13 cellular contexts compared by ENCODE assay signal in the genomic region with DNA sequence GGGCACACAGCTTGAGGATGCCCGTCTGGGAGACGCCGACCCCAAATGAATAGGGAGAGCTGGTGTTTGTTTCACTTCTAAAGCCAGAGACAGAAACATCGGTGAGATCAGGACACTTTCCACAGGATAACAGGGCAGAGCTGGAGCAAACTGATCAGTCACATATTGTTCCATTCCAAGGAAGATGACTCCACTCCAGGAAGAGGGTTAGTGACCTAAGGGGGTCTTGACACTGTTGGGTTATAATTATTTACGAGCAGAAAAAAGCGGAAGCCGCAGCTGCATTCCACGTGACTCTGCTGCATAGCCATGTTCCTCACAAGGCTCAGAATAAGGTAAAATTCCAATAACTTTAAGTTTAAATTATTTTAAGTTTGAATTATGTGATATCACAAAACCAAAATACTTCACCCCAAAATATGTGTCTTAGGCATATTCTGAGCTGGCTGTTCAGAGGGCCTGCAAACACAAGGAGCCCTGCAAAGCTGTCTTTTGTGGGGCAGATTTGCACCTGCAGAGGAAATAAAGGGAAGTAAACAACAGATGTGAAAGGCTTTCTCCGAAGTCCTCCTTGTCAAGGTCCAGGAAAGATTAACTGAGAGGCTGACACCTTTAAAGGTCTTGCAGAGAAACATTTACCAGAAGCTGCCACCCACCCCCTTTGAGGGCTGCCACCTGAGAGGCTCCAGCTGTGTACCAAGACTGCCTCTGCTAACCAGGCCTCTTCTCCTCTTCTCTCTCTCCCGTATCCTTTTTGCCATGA.
DNase-seq lines count a peak whose midpoint lies in the region; ATAC-seq and TF ChIP-seq lines count a peak whose summit lies in the region.
"Had no signal": no experiment of that assay in that cellular context is flagged by ENCODE, and none has a peak within 500 bp of the region (broad histone marks: within the 10 kb centered on the region; RNA-seq: fewer than 3 reads in every experiment).

No MANE protein-coding gene starts in this region.

- TF ChIP-seq CTCF in CD4-positive, alpha-beta T cell (IDR thresholded peaks at IDR 0.05), result no peak
- no peak for TF ChIP-seq CTCF in GM23338 (conservative IDR thresholded peaks at IDR 0.05; ENCODE audit: low read depth in 2 of 2)
- no peak for TF ChIP-seq CTCF in SU-DHL-6 (IDR thresholded peaks at IDR 0.05; ENCODE audit: insufficient read depth, low read length, poor library complexity, severe bottlenecking)
- no peak for TF ChIP-seq CTCF in mucosa of descending colon (IDR thresholded peaks at IDR 0.05)
- TF ChIP-seq CTCF in heart left ventricle (IDR thresholded peaks at IDR 0.05), result no peak

- H3K4me1 ChIP-seq in GM23338 (ENCODE audit: insufficient read depth), result peaks cover 38% of the 10 kb centered on the region
- H3K4me1 ChIP-seq in mucosa of descending colon (ENCODE audit: low read depth), result no peaks in the 10 kb centered on the region
- H3K4me1 ChIP-seq in heart left ventricle, result no peaks in the 10 kb centered on the region
- H3K4me1 ChIP-seq: vagina had no signal

- peaks cover 18% of the 10 kb centered on the region for H3K4me1 Mint-ChIP-seq in CD4-positive, alpha-beta T cell (ENCODE audit: low read depth)
- H3K4me1 Mint-ChIP-seq in GM23338, result peaks cover 27% of the 10 kb centered on the region
- peaks cover 7% of the 10 kb centered on the region for H3K4me1 Mint-ChIP-seq in memory B cell
- H3K4me1 Mint-ChIP-seq: T-helper 17 cell had no signal

- H3K9ac ChIP-seq in SU-DHL-6 (ENCODE audit: low read length), result no peak overlapping the region

- 13 to 29% (median 25%) methylated on average over 10 of the region's 10 CpGs for WGBS in heart left ventricle, 4 donors

- peak overlapping the region; percentile 11 for H3K4me3 Mint-ChIP-seq in CD4-positive, alpha-beta T cell
- peak overlapping the region; percentile 35; the same call in 1 of the 3 replicates for H3K4me3 Mint-ChIP-seq in GM23338
- H3K4me3 Mint-ChIP-seq in memory B cell, result no peak overlapping the region
- H3K4me3 Mint-ChIP-seq: T-helper 17 cell had no signal

- H3K27ac Mint-ChIP-seq in CD4-positive, alpha-beta T cell, result peak overlapping the region; percentile 25
- H3K27ac Mint-ChIP-seq in GM23338 (peak overlapping the region; percentile 69), memory B cell (no peak overlapping the region)
- H3K27ac Mint-ChIP-seq: T-helper 17 cell had no signal

- no peaks in the 10 kb centered on the region for H3K9me3 Mint-ChIP-seq in CD4-positive, alpha-beta T cell
- H3K9me3 Mint-ChIP-seq in GM23338 (peaks cover 4% of the 10 kb centered on the region; the same call in 1 of the 3 replicates), memory B cell (peaks cover 6% of the 10 kb centered on the region)

- H3K4me2 ChIP-seq in GM23338, result peak overlapping the region; percentile 22
- H3K4me2 ChIP-seq in SU-DHL-6 (ENCODE audit: low read depth, low read length, poor library complexity, severe bottlenecking), result peak overlapping the region; percentile 44

- no peaks in the 10 kb centered on the region for H3K36me3 Mint-ChIP-seq in CD4-positive, alpha-beta T cell (ENCODE audit: low read depth)
- H3K36me3 Mint-ChIP-seq in GM23338 (ENCODE audit: low read depth), result no peaks in the 10 kb centered on the region
- H3K36me3 Mint-ChIP-seq in memory B cell, result no peaks in the 10 kb centered on the region

- CTCF ChIA-PET in CD4-positive, alpha-beta T cell (lab: Charles Lee), result no interaction called here

- TF ChIP-seq POLR2A in heart left ventricle (IDR thresholded peaks at IDR 0.05), result no peak

- intact Hi-C loops in CD4-positive, alpha-beta T cell (cut with DNase I, micrococcal nuclease), result no loop called here
- intact Hi-C loops in mucosa of descending colon (cut with DNase I, micrococcal nuclease), result no loop called here
- intact Hi-C loops in heart left ventricle (cut with DNase I), result no loop called here

- H3K27me3 ChIP-seq in CD4-positive, alpha-beta T cell (ENCODE audit: control insufficient read depth, insufficient read depth, low read length), result no peaks in the 10 kb centered on the region
- H3K27me3 ChIP-seq in GM23338 (ENCODE audit: insufficient read depth) (no peaks in the 10 kb centered on the region), SU-DHL-6 (ENCODE audit: low read length) (no peaks in the 10 kb centered on the region), heart left ventricle (peaks cover 0 to 6% (median 0%) of the 10 kb centered on the region in 9 donors)
- H3K27me3 ChIP-seq: vagina had no signal

- POLR2A ChIA-PET in CD4-positive, alpha-beta T cell (lab: Charles Lee), result no interaction called here

- DNase-seq in CD4-positive, alpha-beta T cell, result peak in 1 of 10 experiments; percentile 48
- DNase-seq in GM23338 (ENCODE audit: low spot score) (peak; percentile 38), memory B cell (ENCODE audit: low spot score in 2 of 2) (no peak), mucosa of descending colon (no peak), heart left ventricle (no peak), HK-2 (ENCODE audit: unreplicated experiment) (no peak)
- DNase-seq: hypothalamus, NCI-H748 treated with DMSO at 0.1 percent for 48 hours, small intestine, T-helper 17 cell had no signal

- H3F3A ChIP-seq in GM23338 (replicated peaks; ENCODE audit: low read depth) (no peaks in the 10 kb centered on the region), SU-DHL-6 (ENCODE audit: insufficient read depth) (peaks cover 13% of the 10 kb centered on the region)

- no peak for ATAC-seq in CD4-positive, alpha-beta T cell (ENCODE audit: poor library complexity)
- ATAC-seq in GM23338, result peak; percentile 78
- peak; percentile 27 for ATAC-seq in memory B cell (ENCODE audit: low read depth)
- no peak for ATAC-seq in mucosa of descending colon
- ATAC-seq in GM18502 (IDR thresholded peaks at IDR 0.05; ENCODE audit: poor library complexity, unreplicated experiment), result no peak
- no peak for ATAC-seq in heart left ventricle
- ATAC-seq: T-helper 17 cell had no signal

- H4K20me1 ChIP-seq in GM23338 (replicated peaks; ENCODE audit: insufficient read depth), result no peaks in the 10 kb centered on the region
- H4K20me1 ChIP-seq in SU-DHL-6 (ENCODE audit: low read depth, low read length), result no peaks in the 10 kb centered on the region

- H3K36me3 ChIP-seq in GM23338 (ENCODE audit: insufficient read depth) (no peaks in the 10 kb centered on the region), SU-DHL-6 (ENCODE audit: low read length) (no peaks in the 10 kb centered on the region), mucosa of descending colon (ENCODE audit: low read depth) (no peaks in the 10 kb centered on the region), heart left ventricle (no peaks in the 10 kb centered on the region)
- H3K36me3 ChIP-seq: vagina had no signal

- H3K27ac ChIP-seq in CD4-positive, alpha-beta T cell (ENCODE audit: low read depth, low read length), result no peak overlapping the region
- peak overlapping the region; percentile 72 for H3K27ac ChIP-seq in GM23338 (ENCODE audit: low read depth)
- H3K27ac ChIP-seq in SU-DHL-6 (ENCODE audit: low read depth, low read length), result peak overlapping the region; percentile 27
- no peak overlapping the region for H3K27ac ChIP-seq in heart left ventricle
- H3K27ac ChIP-seq: vagina had no signal

- H3K9me2 ChIP-seq in GM23338 (ENCODE audit: insufficient read depth) (no peaks in the 10 kb centered on the region), SU-DHL-6 (replicated peaks; ENCODE audit: insufficient read depth, low read length) (no peaks in the 10 kb centered on the region)

- H3K79me2 ChIP-seq in GM23338 (replicated peaks; ENCODE audit: insufficient read depth), result no peaks in the 10 kb centered on the region
- no peaks in the 10 kb centered on the region for H3K79me2 ChIP-seq in SU-DHL-6 (ENCODE audit: insufficient read depth, low read length)

- H2AFZ ChIP-seq in GM23338 (0 out of 2 replicates have a peak overlapping the region, but pooled peaks have one; percentile 3), SU-DHL-6 (ENCODE audit: low read depth, low read length, severe bottlenecking) (no peak overlapping the region)

- H3K4me3 ChIP-seq in GM23338, result no peak overlapping the region
- H3K4me3 ChIP-seq in SU-DHL-6 (ENCODE audit: insufficient read depth, low read length, poor library complexity, severe bottlenecking), result no peak overlapping the region
- H3K4me3 ChIP-seq in mucosa of descending colon, result no peak overlapping the region
- H3K4me3 ChIP-seq in heart left ventricle, result no peak overlapping the region
- H3K4me3 ChIP-seq: vagina had no signal

- H3K9me3 ChIP-seq in CD4-positive, alpha-beta T cell (ENCODE audit: control insufficient read depth, low read length), result peaks cover 7% of the 10 kb centered on the region
- H3K9me3 ChIP-seq in SU-DHL-6 (ENCODE audit: insufficient read depth, low read length) (no peaks in the 10 kb centered on the region), mucosa of descending colon (no peaks in the 10 kb centered on the region), heart left ventricle (no peaks in the 10 kb centered on the region)
- H3K9me3 ChIP-seq: vagina had no signal

- H3K27me3 Mint-ChIP-seq in CD4-positive, alpha-beta T cell, result no peaks in the 10 kb centered on the region
- H3K27me3 Mint-ChIP-seq in GM23338 (ENCODE audit: insufficient read depth, low read depth, poor library complexity) (peaks cover 6% of the 10 kb centered on the region), memory B cell (no peaks in the 10 kb centered on the region)
- H3K27me3 Mint-ChIP-seq: T-helper 17 cell had no signal

Comparison
In these comparisons a context has a peak if more than half of its experiments do, and no peak if none do; other contexts are left out.
1. ATAC-seq: peak in GM23338 (single experiment) and memory B cell (single experiment); none in CD4-positive, alpha-beta T cell (single experiment), mucosa of descending colon (single experiment), GM18502 (single experiment) and heart left ventricle (0 of 4).
2. H3K27ac ChIP-seq: peak in GM23338 (single experiment) and SU-DHL-6 (single experiment); none in CD4-positive, alpha-beta T cell (single experiment) and heart left ventricle (0 of 12).